1 cellular context compared by ENCODE assay signal in the genomic region with DNA sequence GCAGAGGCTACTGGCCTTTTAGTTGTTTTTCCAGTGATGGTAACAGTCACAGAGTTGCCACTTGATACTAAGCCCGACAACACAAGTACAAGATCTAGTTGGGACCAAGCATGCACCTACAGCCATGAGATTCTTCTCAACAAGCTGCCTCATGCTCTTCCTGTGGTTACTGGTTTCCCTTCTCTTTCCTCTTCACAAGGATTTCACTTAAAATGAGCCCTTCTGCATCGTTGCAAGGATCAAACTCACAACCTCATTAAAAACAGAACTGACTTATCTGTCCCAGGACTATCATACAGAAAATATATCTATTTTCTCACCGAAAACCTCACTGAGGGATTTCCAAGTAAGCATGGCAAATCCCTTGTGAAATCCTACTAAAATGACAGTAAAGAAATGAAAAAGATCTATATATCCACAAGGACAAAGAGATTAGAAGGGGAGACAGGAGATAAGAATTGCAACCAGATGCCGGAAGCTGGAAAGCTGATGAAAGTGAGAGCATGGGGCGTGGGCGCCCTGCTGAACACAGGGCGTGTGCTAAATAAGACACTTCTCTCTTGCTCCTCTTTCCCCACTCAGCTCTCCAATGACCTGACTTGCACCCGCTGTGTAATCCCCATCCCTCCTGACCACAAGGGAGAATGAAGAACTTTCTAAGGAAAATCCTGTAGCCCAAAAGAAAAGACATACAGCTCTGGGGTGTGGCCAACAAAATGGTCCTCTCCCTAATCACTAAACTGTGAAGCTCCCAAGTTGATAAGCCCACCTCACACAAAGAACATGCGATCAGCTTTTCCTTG.
TF ChIP-seq lines count a peak whose summit lies in the region.

No MANE protein-coding gene starts in this region.

TF ChIP-seq in K562, 482 proteins besides CTCF, POLR2A, EP300 and RAD21 (continued from another document and continues in another):
- TF ChIP-seq SP2 (IDR thresholded peaks at IDR 0.05; ENCODE audit: extremely low read depth, low read depth, low read length, poor library complexity, severe bottlenecking) = no peak
- TF ChIP-seq ZNF282 (CRISPR knock-in tag; IDR thresholded peaks at IDR 0.05) = no peak
- TF ChIP-seq, protein P1, sequence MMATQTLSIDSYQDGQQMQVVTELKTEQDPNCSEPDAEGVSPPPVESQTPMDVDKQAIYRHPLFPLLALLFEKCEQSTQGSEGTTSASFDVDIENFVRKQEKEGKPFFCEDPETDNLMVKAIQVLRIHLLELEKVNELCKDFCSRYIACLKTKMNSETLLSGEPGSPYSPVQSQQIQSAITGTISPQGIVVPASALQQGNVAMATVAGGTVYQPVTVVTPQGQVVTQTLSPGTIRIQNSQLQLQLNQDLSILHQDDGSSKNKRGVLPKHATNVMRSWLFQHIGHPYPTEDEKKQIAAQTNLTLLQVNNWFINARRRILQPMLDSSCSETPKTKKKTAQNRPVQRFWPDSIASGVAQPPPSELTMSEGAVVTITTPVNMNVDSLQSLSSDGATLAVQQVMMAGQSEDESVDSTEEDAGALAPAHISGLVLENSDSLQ (IDR thresholded peaks at IDR 0.05) = peak; percentile 75
- TF ChIP-seq, protein P2, sequence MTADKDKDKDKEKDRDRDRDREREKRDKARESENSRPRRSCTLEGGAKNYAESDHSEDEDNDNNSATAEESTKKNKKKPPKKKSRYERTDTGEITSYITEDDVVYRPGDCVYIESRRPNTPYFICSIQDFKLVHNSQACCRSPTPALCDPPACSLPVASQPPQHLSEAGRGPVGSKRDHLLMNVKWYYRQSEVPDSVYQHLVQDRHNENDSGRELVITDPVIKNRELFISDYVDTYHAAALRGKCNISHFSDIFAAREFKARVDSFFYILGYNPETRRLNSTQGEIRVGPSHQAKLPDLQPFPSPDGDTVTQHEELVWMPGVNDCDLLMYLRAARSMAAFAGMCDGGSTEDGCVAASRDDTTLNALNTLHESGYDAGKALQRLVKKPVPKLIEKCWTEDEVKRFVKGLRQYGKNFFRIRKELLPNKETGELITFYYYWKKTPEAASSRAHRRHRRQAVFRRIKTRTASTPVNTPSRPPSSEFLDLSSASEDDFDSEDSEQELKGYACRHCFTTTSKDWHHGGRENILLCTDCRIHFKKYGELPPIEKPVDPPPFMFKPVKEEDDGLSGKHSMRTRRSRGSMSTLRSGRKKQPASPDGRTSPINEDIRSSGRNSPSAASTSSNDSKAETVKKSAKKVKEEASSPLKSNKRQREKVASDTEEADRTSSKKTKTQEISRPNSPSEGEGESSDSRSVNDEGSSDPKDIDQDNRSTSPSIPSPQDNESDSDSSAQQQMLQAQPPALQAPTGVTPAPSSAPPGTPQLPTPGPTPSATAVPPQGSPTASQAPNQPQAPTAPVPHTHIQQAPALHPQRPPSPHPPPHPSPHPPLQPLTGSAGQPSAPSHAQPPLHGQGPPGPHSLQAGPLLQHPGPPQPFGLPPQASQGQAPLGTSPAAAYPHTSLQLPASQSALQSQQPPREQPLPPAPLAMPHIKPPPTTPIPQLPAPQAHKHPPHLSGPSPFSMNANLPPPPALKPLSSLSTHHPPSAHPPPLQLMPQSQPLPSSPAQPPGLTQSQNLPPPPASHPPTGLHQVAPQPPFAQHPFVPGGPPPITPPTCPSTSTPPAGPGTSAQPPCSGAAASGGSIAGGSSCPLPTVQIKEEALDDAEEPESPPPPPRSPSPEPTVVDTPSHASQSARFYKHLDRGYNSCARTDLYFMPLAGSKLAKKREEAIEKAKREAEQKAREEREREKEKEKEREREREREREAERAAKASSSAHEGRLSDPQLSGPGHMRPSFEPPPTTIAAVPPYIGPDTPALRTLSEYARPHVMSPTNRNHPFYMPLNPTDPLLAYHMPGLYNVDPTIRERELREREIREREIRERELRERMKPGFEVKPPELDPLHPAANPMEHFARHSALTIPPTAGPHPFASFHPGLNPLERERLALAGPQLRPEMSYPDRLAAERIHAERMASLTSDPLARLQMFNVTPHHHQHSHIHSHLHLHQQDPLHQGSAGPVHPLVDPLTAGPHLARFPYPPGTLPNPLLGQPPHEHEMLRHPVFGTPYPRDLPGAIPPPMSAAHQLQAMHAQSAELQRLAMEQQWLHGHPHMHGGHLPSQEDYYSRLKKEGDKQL (CRISPR knock-in tag; IDR thresholded peaks at IDR 0.05; ENCODE audit: borderline replicate concordance) = no peak
- no peak for TF ChIP-seq TRIM28 (IDR thresholded peaks at IDR 0.05)
- TF ChIP-seq CBX8 (IDR thresholded peaks at IDR 0.05; ENCODE audit: borderline replicate concordance, extremely low read depth, low read depth, low read length, poor library complexity, severe bottlenecking) = no peak
- no peak for TF ChIP-seq SIN3B (IDR thresholded peaks at IDR 0.05; ENCODE audit: low read depth)
- TF ChIP-seq CREB1 (IDR thresholded peaks at IDR 0.05) = no peak
- no peak for TF ChIP-seq CREB1 (CRISPR knock-in tag; IDR thresholded peaks at IDR 0.05)
- TF ChIP-seq ATF1 (CRISPR knock-in tag; IDR thresholded peaks at IDR 0.05) = no peak
- TF ChIP-seq ATF1 (tag; IDR thresholded peaks at IDR 0.05) = peak; percentile 45
- TF ChIP-seq GABPB2 (CRISPR knock-in tag; conservative IDR thresholded peaks at IDR 0.05) = no peak
- TF ChIP-seq SAP30 (IDR thresholded peaks at IDR 0.05; ENCODE audit: borderline replicate concordance, insufficient read depth, low read depth, low read length, poor library complexity, severe bottlenecking) = no peak
- peak in 1 of 2 experiments; percentile 91; a peak in 2 of 4 replicates for TF ChIP-seq RCOR1 (IDR thresholded peaks at IDR 0.05; ENCODE audit: borderline replicate concordance in 1 of 2, low read depth in 2 of 2, low read length in 2 of 2)
- TF ChIP-seq FOXM1 (IDR thresholded peaks at IDR 0.05; ENCODE audit: low read depth) = peak; percentile 63
- TF ChIP-seq FOXM1 (CRISPR knock-in tag; IDR thresholded peaks at IDR 0.05; ENCODE audit: low read depth) = no peak
- TF ChIP-seq, protein P3, sequence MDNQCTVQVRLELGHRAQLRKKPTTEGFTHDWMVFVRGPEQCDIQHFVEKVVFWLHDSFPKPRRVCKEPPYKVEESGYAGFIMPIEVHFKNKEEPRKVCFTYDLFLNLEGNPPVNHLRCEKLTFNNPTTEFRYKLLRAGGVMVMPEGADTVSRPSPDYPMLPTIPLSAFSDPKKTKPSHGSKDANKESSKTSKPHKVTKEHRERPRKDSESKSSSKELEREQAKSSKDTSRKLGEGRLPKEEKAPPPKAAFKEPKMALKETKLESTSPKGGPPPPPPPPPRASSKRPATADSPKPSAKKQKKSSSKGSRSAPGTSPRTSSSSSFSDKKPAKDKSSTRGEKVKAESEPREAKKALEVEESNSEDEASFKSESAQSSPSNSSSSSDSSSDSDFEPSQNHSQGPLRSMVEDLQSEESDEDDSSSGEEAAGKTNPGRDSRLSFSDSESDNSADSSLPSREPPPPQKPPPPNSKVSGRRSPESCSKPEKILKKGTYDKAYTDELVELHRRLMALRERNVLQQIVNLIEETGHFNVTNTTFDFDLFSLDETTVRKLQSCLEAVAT (IDR thresholded peaks at IDR 0.05) = peak in 1 of 2 experiments; percentile 57; a peak in 1 of 4 replicates
- TF ChIP-seq, protein P4, sequence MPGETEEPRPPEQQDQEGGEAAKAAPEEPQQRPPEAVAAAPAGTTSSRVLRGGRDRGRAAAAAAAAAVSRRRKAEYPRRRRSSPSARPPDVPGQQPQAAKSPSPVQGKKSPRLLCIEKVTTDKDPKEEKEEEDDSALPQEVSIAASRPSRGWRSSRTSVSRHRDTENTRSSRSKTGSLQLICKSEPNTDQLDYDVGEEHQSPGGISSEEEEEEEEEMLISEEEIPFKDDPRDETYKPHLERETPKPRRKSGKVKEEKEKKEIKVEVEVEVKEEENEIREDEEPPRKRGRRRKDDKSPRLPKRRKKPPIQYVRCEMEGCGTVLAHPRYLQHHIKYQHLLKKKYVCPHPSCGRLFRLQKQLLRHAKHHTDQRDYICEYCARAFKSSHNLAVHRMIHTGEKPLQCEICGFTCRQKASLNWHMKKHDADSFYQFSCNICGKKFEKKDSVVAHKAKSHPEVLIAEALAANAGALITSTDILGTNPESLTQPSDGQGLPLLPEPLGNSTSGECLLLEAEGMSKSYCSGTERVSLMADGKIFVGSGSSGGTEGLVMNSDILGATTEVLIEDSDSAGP (CRISPR knock-in tag; IDR thresholded peaks at IDR 0.05) = no peak
- no peak for TF ChIP-seq HNRNPL (IDR thresholded peaks at IDR 0.05; ENCODE audit: low read depth, low read length)
- TF ChIP-seq, protein P5, sequence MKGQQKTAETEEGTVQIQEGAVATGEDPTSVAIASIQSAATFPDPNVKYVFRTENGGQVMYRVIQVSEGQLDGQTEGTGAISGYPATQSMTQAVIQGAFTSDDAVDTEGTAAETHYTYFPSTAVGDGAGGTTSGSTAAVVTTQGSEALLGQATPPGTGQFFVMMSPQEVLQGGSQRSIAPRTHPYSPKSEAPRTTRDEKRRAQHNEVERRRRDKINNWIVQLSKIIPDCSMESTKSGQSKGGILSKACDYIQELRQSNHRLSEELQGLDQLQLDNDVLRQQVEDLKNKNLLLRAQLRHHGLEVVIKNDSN (CRISPR knock-in tag; IDR thresholded peaks at IDR 0.05) = no peak
- TF ChIP-seq FOXK2 (conservative IDR thresholded peaks at IDR 0.05 in 1 of 2, IDR thresholded peaks at IDR 0.05 in 1 of 2; ENCODE audit: low read depth in 2 of 2) = peak; percentile 56 to 78
- peak; percentile 64 for TF ChIP-seq HDAC3 (IDR thresholded peaks at IDR 0.05; ENCODE audit: borderline replicate concordance, partially characterized antibody)
- TF ChIP-seq KDM1A (IDR thresholded peaks at IDR 0.05) = peak; percentile 37 to 72; a peak in 3 of 4 replicates
- peak; percentile 0; the same call in 1 of the 2 replicates for TF ChIP-seq PTRF (tag; IDR thresholded peaks at IDR 0.05)
- no peak for TF ChIP-seq HSF4 (CRISPR knock-in tag; IDR thresholded peaks at IDR 0.05; ENCODE audit: borderline replicate concordance)
- TF ChIP-seq ZNF444 (CRISPR knock-in tag; IDR thresholded peaks at IDR 0.05) = no peak
- TF ChIP-seq SMAD1 (IDR thresholded peaks at IDR 0.05; ENCODE audit: low read depth, low read length, partially characterized antibody) = peak; percentile 77
- TF ChIP-seq, protein P6, sequence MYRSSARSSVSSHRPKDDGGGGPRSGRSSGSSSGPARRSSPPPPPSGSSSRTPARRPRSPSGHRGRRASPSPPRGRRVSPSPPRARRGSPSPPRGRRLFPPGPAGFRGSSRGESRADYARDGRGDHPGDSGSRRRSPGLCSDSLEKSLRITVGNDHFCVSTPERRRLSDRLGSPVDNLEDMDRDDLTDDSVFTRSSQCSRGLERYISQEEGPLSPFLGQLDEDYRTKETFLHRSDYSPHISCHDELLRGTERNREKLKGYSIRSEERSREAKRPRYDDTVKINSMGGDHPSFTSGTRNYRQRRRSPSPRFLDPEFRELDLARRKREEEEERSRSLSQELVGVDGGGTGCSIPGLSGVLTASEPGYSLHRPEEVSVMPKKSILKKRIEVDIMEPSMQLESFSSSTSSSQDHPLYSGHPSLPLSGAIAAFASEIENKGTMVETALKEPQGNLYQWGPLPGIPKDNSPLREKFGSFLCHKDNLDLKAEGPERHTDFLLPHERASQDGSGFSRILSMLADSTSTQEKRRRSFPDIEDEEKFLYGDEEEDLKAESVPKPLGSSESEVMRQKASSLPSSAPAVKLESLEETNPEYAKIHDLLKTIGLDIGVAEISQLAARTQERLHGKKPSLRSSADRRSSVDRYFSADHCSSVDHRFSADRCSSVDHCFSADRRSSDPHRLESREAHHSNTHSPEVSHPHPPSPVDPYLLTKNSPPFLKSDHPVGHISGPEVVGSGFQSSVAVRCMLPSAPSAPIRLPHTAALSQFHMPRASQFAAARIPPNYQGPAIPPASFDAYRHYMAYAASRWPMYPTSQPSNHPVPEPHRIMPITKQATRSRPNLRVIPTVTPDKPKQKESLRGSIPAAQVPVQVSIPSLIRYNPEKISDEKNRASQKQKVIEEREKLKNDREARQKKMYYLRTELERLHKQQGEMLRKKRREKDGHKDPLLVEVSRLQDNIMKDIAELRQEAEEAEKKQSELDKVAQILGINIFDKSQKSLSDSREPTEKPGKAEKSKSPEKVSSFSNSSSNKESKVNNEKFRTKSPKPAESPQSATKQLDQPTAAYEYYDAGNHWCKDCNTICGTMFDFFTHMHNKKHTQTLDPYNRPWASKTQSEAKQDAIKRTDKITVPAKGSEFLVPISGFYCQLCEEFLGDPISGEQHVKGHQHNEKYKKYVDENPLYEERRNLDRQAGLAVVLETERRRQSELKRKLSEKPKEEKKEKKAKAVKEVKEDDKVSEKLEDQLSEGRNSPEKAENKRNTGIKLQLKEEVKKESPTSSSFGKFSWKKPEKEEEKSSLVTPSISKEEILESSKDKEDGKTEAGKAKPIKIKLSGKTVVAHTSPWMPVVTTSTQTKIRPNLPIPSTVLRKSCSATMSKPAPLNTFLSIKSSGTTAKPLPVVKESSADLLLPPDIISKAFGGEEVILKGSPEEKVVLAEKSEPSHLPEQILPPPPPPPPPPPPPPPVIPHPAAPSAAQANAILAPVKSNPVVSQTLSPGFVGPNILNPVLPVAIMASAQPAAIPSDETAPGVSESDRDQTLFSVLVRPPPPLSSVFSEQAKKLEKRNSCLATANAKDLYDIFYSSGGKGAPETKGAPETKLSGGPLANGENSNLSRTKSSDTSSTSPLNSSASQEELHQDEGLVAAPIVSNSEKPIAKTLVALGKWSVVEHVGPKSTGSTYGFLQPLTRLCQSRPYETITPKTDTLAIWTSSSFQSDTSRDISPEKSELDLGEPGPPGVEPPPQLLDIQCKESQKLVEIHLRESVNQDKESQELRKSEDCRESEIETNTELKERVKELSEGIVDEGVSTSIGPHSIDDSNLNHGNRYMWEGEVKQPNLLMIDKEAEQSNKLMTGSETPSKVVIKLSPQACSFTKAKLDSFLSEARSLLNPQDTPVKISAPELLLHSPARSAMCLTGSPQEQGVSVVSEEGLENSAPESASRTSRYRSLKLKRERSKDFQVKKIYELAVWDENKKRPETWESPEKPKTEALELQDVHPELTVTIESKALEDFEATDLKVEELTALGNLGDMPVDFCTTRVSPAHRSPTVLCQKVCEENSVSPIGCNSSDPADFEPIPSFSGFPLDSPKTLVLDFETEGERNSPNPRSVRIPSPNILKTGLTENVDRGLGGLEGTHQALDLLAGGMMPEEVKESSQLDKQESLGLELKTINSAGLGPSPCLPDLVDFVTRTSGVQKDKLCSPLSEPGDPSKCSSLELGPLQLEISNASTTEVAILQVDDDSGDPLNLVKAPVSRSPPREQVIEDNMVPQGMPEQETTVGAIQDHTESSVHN (IDR thresholded peaks at IDR 0.05; ENCODE audit: borderline replicate concordance in 1 of 2, low read depth in 1 of 2) = peak; percentile 79 to 81; a peak in 2 of 4 replicates
- no peak for TF ChIP-seq ZNF217 (CRISPR knock-in tag; IDR thresholded peaks at IDR 0.05)
- no peak for TF ChIP-seq DMBX1 (CRISPR knock-in tag; IDR thresholded peaks at IDR 0.05; ENCODE audit: borderline replicate concordance)
- peak; percentile 50 for TF ChIP-seq BACH1 (tag; IDR thresholded peaks at IDR 0.05)
- TF ChIP-seq JUNB (CRISPR knock-in tag; conservative IDR thresholded peaks at IDR 0.05) = no peak
- peak; percentile 77 for TF ChIP-seq MTA2 (IDR thresholded peaks at IDR 0.05; ENCODE audit: low read depth)
- TF ChIP-seq, protein P7, sequence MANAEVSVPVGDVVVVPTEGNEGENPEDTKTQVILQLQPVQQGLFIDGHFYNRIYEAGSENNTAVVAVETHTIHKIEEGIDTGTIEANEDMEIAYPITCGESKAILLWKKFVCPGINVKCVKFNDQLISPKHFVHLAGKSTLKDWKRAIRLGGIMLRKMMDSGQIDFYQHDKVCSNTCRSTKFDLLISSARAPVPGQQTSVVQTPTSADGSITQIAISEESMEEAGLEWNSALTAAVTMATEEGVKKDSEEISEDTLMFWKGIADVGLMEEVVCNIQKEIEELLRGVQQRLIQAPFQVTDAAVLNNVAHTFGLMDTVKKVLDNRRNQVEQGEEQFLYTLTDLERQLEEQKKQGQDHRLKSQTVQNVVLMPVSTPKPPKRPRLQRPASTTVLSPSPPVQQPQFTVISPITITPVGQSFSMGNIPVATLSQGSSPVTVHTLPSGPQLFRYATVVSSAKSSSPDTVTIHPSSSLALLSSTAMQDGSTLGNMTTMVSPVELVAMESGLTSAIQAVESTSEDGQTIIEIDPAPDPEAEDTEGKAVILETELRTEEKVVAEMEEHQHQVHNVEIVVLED (CRISPR knock-in tag; IDR thresholded peaks at IDR 0.05) = no peak
